1 cellular context compared by ENCODE assay signal in the genomic region with DNA sequence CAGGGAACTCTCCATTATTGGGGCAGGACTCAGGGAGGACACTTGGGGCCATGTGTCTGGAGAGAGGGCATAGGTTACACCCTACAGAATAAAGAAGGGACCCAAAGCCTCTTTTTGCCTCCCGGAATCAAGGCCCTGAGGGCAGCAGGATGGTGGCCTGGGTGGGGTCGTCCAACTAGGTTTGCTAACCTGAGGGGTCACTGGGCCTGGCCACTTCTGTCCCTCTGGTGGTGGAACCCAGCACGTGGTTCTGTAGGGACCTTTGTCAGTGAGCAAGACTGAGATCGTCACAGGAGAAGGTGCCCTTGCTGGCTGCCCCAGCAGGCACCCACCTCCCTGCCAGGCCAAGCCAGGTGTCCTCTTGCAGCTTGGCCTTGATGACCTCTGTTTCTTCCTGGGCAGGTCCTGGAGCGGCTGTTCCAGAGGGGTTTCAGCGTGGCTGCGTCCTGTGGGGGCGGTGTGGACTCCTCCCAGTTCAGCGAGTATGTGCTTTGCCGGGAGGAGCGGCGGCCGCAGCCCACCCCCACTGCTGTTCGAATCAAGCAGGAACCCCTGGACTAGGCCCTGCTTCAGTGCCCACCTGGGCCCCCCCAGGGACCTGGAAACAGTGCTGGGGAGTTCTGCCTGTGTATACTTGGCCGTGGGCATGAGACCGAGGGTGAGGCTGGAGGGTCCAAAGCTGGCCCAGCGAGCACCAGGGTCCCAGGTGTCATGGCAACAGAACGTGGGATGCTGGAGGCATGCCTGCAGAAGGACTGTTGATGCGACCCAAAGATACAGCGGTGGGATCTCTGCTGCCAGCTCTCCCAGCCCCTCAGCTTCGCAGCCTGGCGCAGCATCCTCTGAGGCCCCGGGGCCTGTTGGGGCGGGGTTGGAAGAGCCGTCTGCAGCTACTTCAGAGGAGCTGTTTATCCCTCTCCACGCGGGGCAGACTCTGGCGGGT.
TF ChIP-seq lines count a peak whose summit lies in the region.

No MANE protein-coding gene starts in this region.

TF ChIP-seq in HepG2, 621 proteins besides CTCF, POLR2A, EP300 and RAD21 (continued from another document):
- TF ChIP-seq, protein P1, sequence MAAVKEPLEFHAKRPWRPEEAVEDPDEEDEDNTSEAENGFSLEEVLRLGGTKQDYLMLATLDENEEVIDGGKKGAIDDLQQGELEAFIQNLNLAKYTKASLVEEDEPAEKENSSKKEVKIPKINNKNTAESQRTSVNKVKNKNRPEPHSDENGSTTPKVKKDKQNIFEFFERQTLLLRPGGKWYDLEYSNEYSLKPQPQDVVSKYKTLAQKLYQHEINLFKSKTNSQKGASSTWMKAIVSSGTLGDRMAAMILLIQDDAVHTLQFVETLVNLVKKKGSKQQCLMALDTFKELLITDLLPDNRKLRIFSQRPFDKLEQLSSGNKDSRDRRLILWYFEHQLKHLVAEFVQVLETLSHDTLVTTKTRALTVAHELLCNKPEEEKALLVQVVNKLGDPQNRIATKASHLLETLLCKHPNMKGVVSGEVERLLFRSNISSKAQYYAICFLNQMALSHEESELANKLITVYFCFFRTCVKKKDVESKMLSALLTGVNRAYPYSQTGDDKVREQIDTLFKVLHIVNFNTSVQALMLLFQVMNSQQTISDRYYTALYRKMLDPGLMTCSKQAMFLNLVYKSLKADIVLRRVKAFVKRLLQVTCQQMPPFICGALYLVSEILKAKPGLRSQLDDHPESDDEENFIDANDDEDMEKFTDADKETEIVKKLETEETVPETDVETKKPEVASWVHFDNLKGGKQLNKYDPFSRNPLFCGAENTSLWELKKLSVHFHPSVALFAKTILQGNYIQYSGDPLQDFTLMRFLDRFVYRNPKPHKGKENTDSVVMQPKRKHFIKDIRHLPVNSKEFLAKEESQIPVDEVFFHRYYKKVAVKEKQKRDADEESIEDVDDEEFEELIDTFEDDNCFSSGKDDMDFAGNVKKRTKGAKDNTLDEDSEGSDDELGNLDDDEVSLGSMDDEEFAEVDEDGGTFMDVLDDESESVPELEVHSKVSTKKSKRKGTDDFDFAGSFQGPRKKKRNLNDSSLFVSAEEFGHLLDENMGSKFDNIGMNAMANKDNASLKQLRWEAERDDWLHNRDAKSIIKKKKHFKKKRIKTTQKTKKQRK (IDR thresholded peaks at IDR 0.05; ENCODE audit: low read length), result no peak
- TF ChIP-seq SALL2 (CRISPR knock-in tag; IDR thresholded peaks at IDR 0.05), result no peak
- no peak for TF ChIP-seq NBN (conservative IDR thresholded peaks at IDR 0.05)
- TF ChIP-seq, protein P2, sequence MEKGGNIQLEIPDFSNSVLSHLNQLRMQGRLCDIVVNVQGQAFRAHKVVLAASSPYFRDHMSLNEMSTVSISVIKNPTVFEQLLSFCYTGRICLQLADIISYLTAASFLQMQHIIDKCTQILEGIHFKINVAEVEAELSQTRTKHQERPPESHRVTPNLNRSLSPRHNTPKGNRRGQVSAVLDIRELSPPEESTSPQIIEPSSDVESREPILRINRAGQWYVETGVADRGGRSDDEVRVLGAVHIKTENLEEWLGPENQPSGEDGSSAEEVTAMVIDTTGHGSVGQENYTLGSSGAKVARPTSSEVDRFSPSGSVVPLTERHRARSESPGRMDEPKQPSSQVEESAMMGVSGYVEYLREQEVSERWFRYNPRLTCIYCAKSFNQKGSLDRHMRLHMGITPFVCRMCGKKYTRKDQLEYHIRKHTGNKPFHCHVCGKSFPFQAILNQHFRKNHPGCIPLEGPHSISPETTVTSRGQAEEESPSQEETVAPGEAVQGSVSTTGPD (CRISPR knock-in tag; IDR thresholded peaks at IDR 0.05), result no peak
- TF ChIP-seq CBFB (CRISPR knock-in tag; IDR thresholded peaks at IDR 0.05), result no peak
- no peak for TF ChIP-seq ZNF441 (CRISPR knock-in tag; IDR thresholded peaks at IDR 0.05; ENCODE audit: borderline replicate concordance)
- no peak for TF ChIP-seq ZZZ3 (CRISPR knock-in tag; IDR thresholded peaks at IDR 0.05; ENCODE audit: borderline replicate concordance)
- TF ChIP-seq ZFY (CRISPR knock-in tag; IDR thresholded peaks at IDR 0.05), result no peak
- no peak for TF ChIP-seq HNRNPK (IDR thresholded peaks at IDR 0.05; ENCODE audit: low read depth, low read length, poor library complexity, severe bottlenecking)
- TF ChIP-seq ELF3 (CRISPR knock-in tag; IDR thresholded peaks at IDR 0.05), result no peak
- no peak for TF ChIP-seq SOX6 (IDR thresholded peaks at IDR 0.05)
- no peak for TF ChIP-seq SOX6 (CRISPR knock-in tag; IDR thresholded peaks at IDR 0.05)
- TF ChIP-seq YEATS4 (CRISPR knock-in tag; IDR thresholded peaks at IDR 0.05; ENCODE audit: borderline replicate concordance), result no peak
- TF ChIP-seq, protein P3, sequence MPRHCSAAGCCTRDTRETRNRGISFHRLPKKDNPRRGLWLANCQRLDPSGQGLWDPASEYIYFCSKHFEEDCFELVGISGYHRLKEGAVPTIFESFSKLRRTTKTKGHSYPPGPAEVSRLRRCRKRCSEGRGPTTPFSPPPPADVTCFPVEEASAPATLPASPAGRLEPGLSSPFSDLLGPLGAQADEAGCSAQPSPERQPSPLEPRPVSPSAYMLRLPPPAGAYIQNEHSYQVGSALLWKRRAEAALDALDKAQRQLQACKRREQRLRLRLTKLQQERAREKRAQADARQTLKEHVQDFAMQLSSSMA (CRISPR knock-in tag; IDR thresholded peaks at IDR 0.05), result no peak
- TF ChIP-seq, protein P4, sequence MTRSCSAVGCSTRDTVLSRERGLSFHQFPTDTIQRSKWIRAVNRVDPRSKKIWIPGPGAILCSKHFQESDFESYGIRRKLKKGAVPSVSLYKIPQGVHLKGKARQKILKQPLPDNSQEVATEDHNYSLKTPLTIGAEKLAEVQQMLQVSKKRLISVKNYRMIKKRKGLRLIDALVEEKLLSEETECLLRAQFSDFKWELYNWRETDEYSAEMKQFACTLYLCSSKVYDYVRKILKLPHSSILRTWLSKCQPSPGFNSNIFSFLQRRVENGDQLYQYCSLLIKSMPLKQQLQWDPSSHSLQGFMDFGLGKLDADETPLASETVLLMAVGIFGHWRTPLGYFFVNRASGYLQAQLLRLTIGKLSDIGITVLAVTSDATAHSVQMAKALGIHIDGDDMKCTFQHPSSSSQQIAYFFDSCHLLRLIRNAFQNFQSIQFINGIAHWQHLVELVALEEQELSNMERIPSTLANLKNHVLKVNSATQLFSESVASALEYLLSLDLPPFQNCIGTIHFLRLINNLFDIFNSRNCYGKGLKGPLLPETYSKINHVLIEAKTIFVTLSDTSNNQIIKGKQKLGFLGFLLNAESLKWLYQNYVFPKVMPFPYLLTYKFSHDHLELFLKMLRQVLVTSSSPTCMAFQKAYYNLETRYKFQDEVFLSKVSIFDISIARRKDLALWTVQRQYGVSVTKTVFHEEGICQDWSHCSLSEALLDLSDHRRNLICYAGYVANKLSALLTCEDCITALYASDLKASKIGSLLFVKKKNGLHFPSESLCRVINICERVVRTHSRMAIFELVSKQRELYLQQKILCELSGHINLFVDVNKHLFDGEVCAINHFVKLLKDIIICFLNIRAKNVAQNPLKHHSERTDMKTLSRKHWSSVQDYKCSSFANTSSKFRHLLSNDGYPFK (CRISPR knock-in tag; IDR thresholded peaks at IDR 0.05; ENCODE audit: borderline replicate concordance), result no peak
- TF ChIP-seq DNMT3B (CRISPR knock-in tag; conservative IDR thresholded peaks at IDR 0.05), result no peak
- TF ChIP-seq, protein P5, sequence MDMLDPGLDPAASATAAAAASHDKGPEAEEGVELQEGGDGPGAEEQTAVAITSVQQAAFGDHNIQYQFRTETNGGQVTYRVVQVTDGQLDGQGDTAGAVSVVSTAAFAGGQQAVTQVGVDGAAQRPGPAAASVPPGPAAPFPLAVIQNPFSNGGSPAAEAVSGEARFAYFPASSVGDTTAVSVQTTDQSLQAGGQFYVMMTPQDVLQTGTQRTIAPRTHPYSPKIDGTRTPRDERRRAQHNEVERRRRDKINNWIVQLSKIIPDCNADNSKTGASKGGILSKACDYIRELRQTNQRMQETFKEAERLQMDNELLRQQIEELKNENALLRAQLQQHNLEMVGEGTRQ (IDR thresholded peaks at IDR 0.05; ENCODE audit: low read depth, low read length), result no peak
- TF ChIP-seq, protein P5 (CRISPR knock-in tag; IDR thresholded peaks at IDR 0.05; ENCODE audit: borderline replicate concordance), result no peak
- TF ChIP-seq, protein P6, sequence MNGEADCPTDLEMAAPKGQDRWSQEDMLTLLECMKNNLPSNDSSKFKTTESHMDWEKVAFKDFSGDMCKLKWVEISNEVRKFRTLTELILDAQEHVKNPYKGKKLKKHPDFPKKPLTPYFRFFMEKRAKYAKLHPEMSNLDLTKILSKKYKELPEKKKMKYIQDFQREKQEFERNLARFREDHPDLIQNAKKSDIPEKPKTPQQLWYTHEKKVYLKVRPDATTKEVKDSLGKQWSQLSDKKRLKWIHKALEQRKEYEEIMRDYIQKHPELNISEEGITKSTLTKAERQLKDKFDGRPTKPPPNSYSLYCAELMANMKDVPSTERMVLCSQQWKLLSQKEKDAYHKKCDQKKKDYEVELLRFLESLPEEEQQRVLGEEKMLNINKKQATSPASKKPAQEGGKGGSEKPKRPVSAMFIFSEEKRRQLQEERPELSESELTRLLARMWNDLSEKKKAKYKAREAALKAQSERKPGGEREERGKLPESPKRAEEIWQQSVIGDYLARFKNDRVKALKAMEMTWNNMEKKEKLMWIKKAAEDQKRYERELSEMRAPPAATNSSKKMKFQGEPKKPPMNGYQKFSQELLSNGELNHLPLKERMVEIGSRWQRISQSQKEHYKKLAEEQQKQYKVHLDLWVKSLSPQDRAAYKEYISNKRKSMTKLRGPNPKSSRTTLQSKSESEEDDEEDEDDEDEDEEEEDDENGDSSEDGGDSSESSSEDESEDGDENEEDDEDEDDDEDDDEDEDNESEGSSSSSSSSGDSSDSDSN (CRISPR knock-in tag; IDR thresholded peaks at IDR 0.05), result no peak
